ENCODE assay signal across 7 cellular contexts in genomic region chr20:52105573-52106422, GRCh38.
A peak's percentile ranks its signal among the peaks of the same experiment; 100 is the strongest.
DNase-seq lines count a peak whose midpoint lies in the region; ATAC-seq lines count a peak whose summit lies in the region.

No MANE protein-coding gene starts in this region.

- H3K4me1 ChIP-seq in adipocyte (ENCODE audit: control insufficient read depth, insufficient read depth, low read length) (peaks cover 18% of the 10 kb centered on the region), iPS-20b (ENCODE audit: insufficient read depth, low read length) (peaks cover 8% of the 10 kb centered on the region; the same call in 1 of the 2 replicates)

- H3K4me3 ChIP-seq in adipocyte (ENCODE audit: low read length) (peak overlapping the region; percentile 70), iPS-20b (ENCODE audit: low read length) (peak overlapping the region; percentile 84)

- ATAC-seq in HG02759 (IDR thresholded peaks at IDR 0.05; ENCODE audit: unreplicated experiment), result no peak

- H3K27ac ChIP-seq in iPS-20b (ENCODE audit: low read length), result no peak overlapping the region

- no peaks in the 10 kb centered on the region for H3K36me3 ChIP-seq in adipocyte (ENCODE audit: control insufficient read depth, insufficient read depth, low read length, severe bottlenecking)
- H3K36me3 ChIP-seq in iPS-20b (ENCODE audit: insufficient read depth, low read depth, low read length), result no peaks in the 10 kb centered on the region

- DNase-seq in HPDE6-E6E7 (ENCODE audit: extremely low spot score) (peak; percentile 54), adipocyte (ENCODE audit: low read depth) (peak; percentile 54), NOMO-1 treated with DMSO at 0.1 percent for 48 hours (lab: John Stamatoyannopoulos, UW; ENCODE audit: unreplicated experiment) (no peak), hypothalamus (lab: John Stamatoyannopoulos, UW) (no peak)
- DNase-seq in stimulated activated CD4-positive, alpha-beta T cell treated with anti-CD3 and anti-CD28 coated beads, Interleukin-4, amount 100 ng/mL, for 48 hours (ENCODE audit: low read depth in 2 of 2), result peak; percentile 29 to 30

- H3K9me3 ChIP-seq in adipocyte (ENCODE audit: control insufficient read depth, low read length) (no peaks in the 10 kb centered on the region), iPS-20b (ENCODE audit: insufficient read depth, low read depth, low read length) (no peaks in the 10 kb centered on the region)

- H3K9ac ChIP-seq in adipocyte (ENCODE audit: low read length) (no peak overlapping the region), iPS-20b (ENCODE audit: low read depth, low read length) (peak overlapping the region; percentile 85)

- H3K27me3 ChIP-seq in adipocyte (replicated peaks; ENCODE audit: control insufficient read depth, insufficient read depth, low read length) (peaks cover 33% of the 10 kb centered on the region), iPS-20b (ENCODE audit: insufficient read depth, low read length) (peaks cover 76% of the 10 kb centered on the region)

Comparison
In these comparisons a context has a peak if more than half of its experiments do, and no peak if none do; other contexts are left out.
1. DNase-seq: peak in HPDE6-E6E7 (single experiment), adipocyte (single experiment) and stimulated activated CD4-positive, alpha-beta T cell treated with anti-CD3 and anti-CD28 coated beads, Interleukin-4, amount 100 ng/mL, for 48 hours (2 of 2); none in NOMO-1 treated with DMSO at 0.1 percent for 48 hours (single experiment) and hypothalamus (0 of 51).